In the genomic region with DNA sequence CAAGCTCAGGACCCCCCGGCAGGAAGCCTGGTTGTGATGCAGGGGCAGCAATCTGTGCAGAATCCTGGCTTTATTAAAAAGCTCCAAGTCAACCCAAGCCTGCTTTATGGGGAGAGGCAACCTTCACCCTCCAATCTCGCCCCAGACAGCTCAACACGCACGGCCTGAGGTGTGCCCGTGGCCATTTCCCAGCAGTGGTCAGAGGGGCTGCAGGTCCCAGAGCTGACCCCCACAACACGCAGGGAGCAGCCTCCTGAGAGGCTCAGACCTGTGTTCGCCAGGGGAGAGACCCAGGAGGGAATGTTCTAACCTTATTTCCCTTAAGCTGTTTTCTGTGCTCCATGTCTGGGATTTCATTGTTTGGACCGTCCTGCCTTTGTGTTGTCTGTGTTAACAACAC, we compare ENCODE assay signal across 21 cellular contexts.
"Had no signal": no experiment of that assay in that cellular context is flagged by ENCODE, and none has a peak within 500 bp of the region (broad histone marks: within the 10 kb centered on the region; RNA-seq: fewer than 3 reads in every experiment).

No MANE protein-coding gene starts in this region.

- H3K27ac Mint-ChIP-seq: activated CD8-positive, alpha-beta T cell treated with anti-CD3 and anti-CD28 coated beads, Interleukin-2, amount 10 ng/mL, durations not matched to agents 7 days and 5 days; activated naive CD4-positive, alpha-beta T cell treated with anti-CD3 and anti-CD28 coated beads, Interleukin-2, amount 50 U/mL, for 72 hours; dendritic cell treated with granulocyte-macrophage colony-stimulating factor and Interleukin-4, amounts not matched to agents 40 ng/mL and 50 ng/mL, for 4 days; naive thymus-derived CD8-positive, alpha-beta T cell; stimulated activated effector memory CD8-positive, alpha-beta T cell treated with anti-CD3 and anti-CD28 coated beads, Interleukin-12 subunit alpha, Interleukin-12 subunit beta, amount 100 ng/mL, for 72 hours; stimulated activated naive CD8-positive, alpha-beta T cell treated with anti-CD3 and anti-CD28 coated beads, Interleukin-15, amount 100 ng/mL, for 72 hours had no signal

- H3K4me3 Mint-ChIP-seq: activated CD8-positive, alpha-beta T cell treated with anti-CD3 and anti-CD28 coated beads, Interleukin-2, amount 10 ng/mL, durations not matched to agents 7 days and 5 days; dendritic cell treated with granulocyte-macrophage colony-stimulating factor and Interleukin-4, amounts not matched to agents 40 ng/mL and 50 ng/mL, for 4 days; naive thymus-derived CD8-positive, alpha-beta T cell; stimulated activated effector memory CD8-positive, alpha-beta T cell treated with anti-CD3 and anti-CD28 coated beads, Interleukin-12 subunit alpha, Interleukin-12 subunit beta, amount 100 ng/mL, for 72 hours; stimulated activated naive CD8-positive, alpha-beta T cell treated with anti-CD3 and anti-CD28 coated beads, Interleukin-15, amount 100 ng/mL, for 72 hours had no signal

- H3K27ac ChIP-seq: brain microvascular endothelial cell, foreskin keratinocyte, hepatocyte, lower lobe of right lung, right lobe of liver, skin epidermis, suprapubic skin had no signal

- H3K4me2 ChIP-seq: hepatocyte had no signal

- H3K4me3 ChIP-seq: hepatocyte, lower lobe of right lung, right lobe of liver, skin epidermis, suprapubic skin had no signal

- DNase-seq: activated CD4-positive, alpha-beta T cell treated with anti-CD3 and anti-CD28 coated beads, Interleukin-2, amount 50 U/mL, for 1 hour; activated CD8-positive, alpha-beta T cell treated with anti-CD3 and anti-CD28 coated beads, Interleukin-2, amount 10 ng/mL, durations not matched to agents 7 days and 5 days; activated T-cell treated with anti-CD3 and anti-CD28 coated beads, Interleukin-2, amount 50 U/mL, for 1 hour; brain microvascular endothelial cell; caudate nucleus; effector CD4-positive, alpha-beta T cell; erythroblast; foreskin keratinocyte; immature natural killer cell; lower lobe of right lung; occipital lobe; right lobe of liver; stimulated activated CD4-positive, alpha-beta T cell treated with anti-CD3 and anti-CD28 coated beads, Interleukin-2, amount 100 ng/mL, for 24 hours; stimulated activated naive CD8-positive, alpha-beta T cell treated with anti-CD3 and anti-CD28 coated beads, Interleukin-15, amount 100 ng/mL, for 72 hours had no signal

- H3K9me3 Mint-ChIP-seq: activated naive CD4-positive, alpha-beta T cell treated with anti-CD3 and anti-CD28 coated beads, Interleukin-2, amount 50 U/mL, for 72 hours; dendritic cell treated with granulocyte-macrophage colony-stimulating factor and Interleukin-4, amounts not matched to agents 40 ng/mL and 50 ng/mL, for 4 days; immature natural killer cell; naive thymus-derived CD8-positive, alpha-beta T cell; stimulated activated effector memory CD8-positive, alpha-beta T cell treated with anti-CD3 and anti-CD28 coated beads, Interleukin-12 subunit alpha, Interleukin-12 subunit beta, amount 100 ng/mL, for 72 hours; stimulated activated naive CD8-positive, alpha-beta T cell treated with anti-CD3 and anti-CD28 coated beads, Interleukin-15, amount 100 ng/mL, for 72 hours had no signal

- H3K27me3 Mint-ChIP-seq: dendritic cell treated with granulocyte-macrophage colony-stimulating factor and Interleukin-4, amounts not matched to agents 40 ng/mL and 50 ng/mL, for 4 days had no signal

- H3K27me3 ChIP-seq: brain microvascular endothelial cell, foreskin keratinocyte, hepatocyte, right lobe of liver, suprapubic skin had no signal

- H2AFZ ChIP-seq: hepatocyte had no signal

- H3K9me3 ChIP-seq: lower lobe of right lung, right lobe of liver, suprapubic skin had no signal

- H3K36me3 ChIP-seq: brain microvascular endothelial cell, lower lobe of right lung, right lobe of liver, suprapubic skin had no signal

- H3K36me3 Mint-ChIP-seq: activated naive CD4-positive, alpha-beta T cell treated with anti-CD3 and anti-CD28 coated beads, Interleukin-2, amount 50 U/mL, for 72 hours; immature natural killer cell; naive thymus-derived CD8-positive, alpha-beta T cell; stimulated activated effector memory CD8-positive, alpha-beta T cell treated with anti-CD3 and anti-CD28 coated beads, Interleukin-12 subunit alpha, Interleukin-12 subunit beta, amount 100 ng/mL, for 72 hours had no signal
